8 cellular contexts compared by ENCODE assay signal in the genomic region with DNA sequence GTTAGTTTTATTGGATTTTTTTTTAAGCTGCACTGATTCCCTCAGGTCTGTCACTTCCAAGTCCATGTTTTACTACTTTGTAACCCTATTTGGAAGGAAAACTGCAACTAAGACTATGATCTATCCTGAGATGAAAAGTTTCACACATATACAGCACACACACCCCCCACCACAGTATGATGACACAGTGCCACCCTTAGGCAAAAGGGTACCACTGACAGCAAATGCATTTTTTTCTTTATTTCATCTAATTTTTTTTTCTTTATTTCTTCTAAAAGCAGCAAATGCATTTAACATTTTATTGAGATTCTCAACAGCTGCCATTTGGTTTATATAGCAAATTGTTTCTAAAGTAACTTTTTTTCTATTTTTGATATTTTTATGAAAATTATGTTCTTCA. TPM values are rescaled to one million over a fixed set of nuclear protein-coding genes. Genes with fewer than 3 reads are reported as not detected.
A peak's percentile ranks its signal among the peaks of the same experiment; 100 is the strongest.
DNase-seq lines count a peak whose midpoint lies in the region; ATAC-seq, FAIRE-seq and TF ChIP-seq lines count a peak whose summit lies in the region.

No MANE protein-coding gene starts in this region.

- no peak overlapping the region for H3K4me3 Mint-ChIP-seq in activated CD8-positive, alpha-beta memory T cell treated with anti-CD3 and anti-CD28 coated beads, Interleukin-2, amount 10 ng/mL, durations not matched to agents 7 days and 5 days

- peaks cover 4% of the 10 kb centered on the region for H3K4me1 Mint-ChIP-seq in activated CD8-positive, alpha-beta memory T cell treated with anti-CD3 and anti-CD28 coated beads, Interleukin-2, amount 10 ng/mL, durations not matched to agents 7 days and 5 days

- H3K36me3 Mint-ChIP-seq in activated CD8-positive, alpha-beta memory T cell treated with anti-CD3 and anti-CD28 coated beads, Interleukin-2, amount 10 ng/mL, durations not matched to agents 7 days and 5 days, result no peaks in the 10 kb centered on the region

- H3K27me3 Mint-ChIP-seq in activated CD8-positive, alpha-beta memory T cell treated with anti-CD3 and anti-CD28 coated beads, Interleukin-2, amount 10 ng/mL, durations not matched to agents 7 days and 5 days, result peaks cover 2% of the 10 kb centered on the region

- peak; percentile 57 for DNase-seq in activated CD8-positive, alpha-beta memory T cell treated with anti-CD3 and anti-CD28 coated beads, Interleukin-2, amount 10 ng/mL, durations not matched to agents 7 days and 5 days
- DNase-seq in activated CD8-positive, alpha-beta memory T cell treated with anti-CD3 and anti-CD28 coated beads for 24 hours, result no peak
- DNase-seq in NAMALWA (ENCODE audit: low spot score), result peak; percentile 68
- DNase-seq in activated effector memory CD4-positive, alpha-beta T cell treated with Interleukin-2 at 50 U/mL for 16 hours, result peak; percentile 16
- DNase-seq in kidney, result no peak
- DNase-seq in NCI-H510A (lab: John Stamatoyannopoulos, UW), result no peak
- no peak for DNase-seq in islet precursor cell

- peak; percentile 76 for ATAC-seq in activated CD8-positive, alpha-beta memory T cell treated with anti-CD3 and anti-CD28 coated beads, Interleukin-2, amount 10 ng/mL, durations not matched to agents 7 days and 5 days
- ATAC-seq in GM18498 (IDR thresholded peaks at IDR 0.05; ENCODE audit: unreplicated experiment), result no peak

- no peak overlapping the region for H3K4me3 ChIP-seq in kidney (ENCODE audit: low read length in 2 of 2)

- H3K27ac Mint-ChIP-seq in activated CD8-positive, alpha-beta memory T cell treated with anti-CD3 and anti-CD28 coated beads, Interleukin-2, amount 10 ng/mL, durations not matched to agents 7 days and 5 days, result no peak overlapping the region

- no peaks in the 10 kb centered on the region for H3K9me3 ChIP-seq in kidney (ENCODE audit: control insufficient read depth in 1 of 2, low read length in 2 of 2)

- intact Hi-C loops in kidney (cut with DNase I), result no loop called here

- CTCF ChIA-PET in activated CD8-positive, alpha-beta memory T cell treated with anti-CD3 and anti-CD28 coated beads, Interleukin-2, amount 10 ng/mL, durations not matched to agents 7 days and 5 days (lab: Charles Lee), result interaction anchor here (0.7 to 2.1 kb wide), 10 partner anchors 15 to 195 kb away, joined by 3 to 7 read pairs (median 4); a partner anchor contains a TSS

- H3K9me3 Mint-ChIP-seq in activated CD8-positive, alpha-beta memory T cell treated with anti-CD3 and anti-CD28 coated beads, Interleukin-2, amount 10 ng/mL, durations not matched to agents 7 days and 5 days (ENCODE audit: low read depth), result no peaks in the 10 kb centered on the region

- H3K4me1 ChIP-seq in kidney (ENCODE audit: control insufficient read depth in 1 of 2, insufficient read depth in 1 of 2, low read depth in 1 of 2, low read length in 2 of 2), result no peaks in the 10 kb centered on the region

- peak; percentile 31 for TF ChIP-seq CTCF in kidney (IDR thresholded peaks at IDR 0.05; ENCODE audit: borderline replicate concordance, extremely low read depth, insufficient read depth)

- H3K9ac ChIP-seq in kidney (ENCODE audit: low read length in 2 of 2), result no peak overlapping the region

- H3K27ac ChIP-seq in kidney (ENCODE audit: low read depth in 2 of 2, low read length in 2 of 2), result no peak overlapping the region

- H3K36me3 ChIP-seq in kidney (ENCODE audit: control insufficient read depth in 1 of 2, insufficient read depth in 2 of 2, low read length in 2 of 2), result no peaks in the 10 kb centered on the region

- FAIRE-seq in kidney (lab: Jason Lieb, UNC), result no peak

RNA-seq across cellular contexts. Expression of a gene that starts 21.2 kb away (rescaled TPM):
- total RNA-seq in activated CD8-positive, alpha-beta memory T cell treated with anti-CD3 and anti-CD28 coated beads, Interleukin-2, amount 10 ng/mL, durations not matched to agents 7 days and 5 days, result 10 to 100 TPM; 30.1 to 34.9 TPM
- 81.9 TPM for total RNA-seq in kidney
- 93.8 TPM for polyA plus RNA-seq in kidney (ENCODE audit: insufficient read depth, low read depth, low replicate concordance)

RNA-seq across cellular contexts. Expression of a gene that starts 37.3 kb away (rescaled TPM):
- 1 to 10 TPM in 1 of 2 experiments, under 1 TPM in 1; 0.80 to 1.1 TPM for total RNA-seq in activated CD8-positive, alpha-beta memory T cell treated with anti-CD3 and anti-CD28 coated beads, Interleukin-2, amount 10 ng/mL, durations not matched to agents 7 days and 5 days
- total RNA-seq in kidney, result 0.54 TPM
- 0.88 TPM for polyA plus RNA-seq in kidney (ENCODE audit: insufficient read depth, low read depth, low replicate concordance)

RNA-seq across cellular contexts. Expression of a gene that starts 52.7 kb away (rescaled TPM):
- 1 to 10 TPM; 7.0 to 9.8 TPM for total RNA-seq in activated CD8-positive, alpha-beta memory T cell treated with anti-CD3 and anti-CD28 coated beads, Interleukin-2, amount 10 ng/mL, durations not matched to agents 7 days and 5 days
- total RNA-seq in kidney, result 15.3 TPM
- polyA plus RNA-seq in kidney (ENCODE audit: insufficient read depth, low read depth, low replicate concordance), result 4.8 TPM

RNA-seq across cellular contexts. Expression of a gene that starts 52.9 kb away (rescaled TPM):
- 100 to 1,000 TPM; 120 to 127 TPM for total RNA-seq in activated CD8-positive, alpha-beta memory T cell treated with anti-CD3 and anti-CD28 coated beads, Interleukin-2, amount 10 ng/mL, durations not matched to agents 7 days and 5 days
- 158 TPM for total RNA-seq in kidney
- polyA plus RNA-seq in kidney (ENCODE audit: insufficient read depth, low read depth, low replicate concordance), result 321 TPM

Comparison
In these comparisons a context has a peak if more than half of its experiments do, and no peak if none do; other contexts are left out.
1. DNase-seq: peak in activated CD8-positive, alpha-beta memory T cell treated with anti-CD3 and anti-CD28 coated beads, Interleukin-2, amount 10 ng/mL, durations not matched to agents 7 days and 5 days (single experiment), NAMALWA (single experiment) and activated effector memory CD4-positive, alpha-beta T cell treated with Interleukin-2 at 50 U/mL for 16 hours (single experiment); none in activated CD8-positive, alpha-beta memory T cell treated with anti-CD3 and anti-CD28 coated beads for 24 hours (single experiment), kidney (single experiment), NCI-H510A (single experiment) and islet precursor cell (single experiment).